ENCODE assay signal across 1 cellular context in genomic region chr16:89217388-89218191, GRCh38.
TF ChIP-seq lines count a peak whose summit lies in the region.

ZNF778 (plus strand) TSS chr16:89217703; CDS start chr16:89221128, 3,425 bp downstream.

TF ChIP-seq in HepG2, 621 proteins besides CTCF, POLR2A, EP300 and RAD21 (continued from another document and continues in another):
- TF ChIP-seq, protein P1, sequence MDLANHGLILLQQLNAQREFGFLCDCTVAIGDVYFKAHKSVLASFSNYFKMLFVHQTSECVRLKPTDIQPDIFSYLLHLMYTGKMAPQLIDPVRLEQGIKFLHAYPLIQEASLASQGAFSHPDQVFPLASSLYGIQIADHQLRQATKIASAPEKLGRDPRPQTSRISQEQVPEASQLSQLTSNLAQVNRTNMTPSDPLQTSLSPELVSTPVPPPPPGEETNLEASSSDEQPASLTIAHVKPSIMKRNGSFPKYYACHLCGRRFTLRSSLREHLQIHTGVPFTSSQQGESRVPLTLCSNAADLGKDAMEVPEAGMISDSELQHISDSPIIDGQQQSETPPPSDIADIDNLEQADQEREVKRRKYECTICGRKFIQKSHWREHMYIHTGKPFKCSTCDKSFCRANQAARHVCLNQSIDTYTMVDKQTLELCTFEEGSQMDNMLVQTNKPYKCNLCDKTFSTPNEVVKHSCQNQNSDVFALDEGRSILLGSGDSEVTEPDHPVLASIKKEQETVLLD (CRISPR knock-in tag; IDR thresholded peaks at IDR 0.05; ENCODE audit: low read depth) = no peak
- peak; percentile 98 for TF ChIP-seq UBTF (CRISPR knock-in tag; IDR thresholded peaks at IDR 0.05)
- no peak for TF ChIP-seq MIER3 (CRISPR knock-in tag; IDR thresholded peaks at IDR 0.05; ENCODE audit: borderline replicate concordance)
- 0 out of 2 replicates have a peak, but pooled peaks have one; percentile 54 for TF ChIP-seq MYNN (CRISPR knock-in tag; IDR thresholded peaks at IDR 0.05; ENCODE audit: low read depth)
- TF ChIP-seq RARA (CRISPR knock-in tag; IDR thresholded peaks at IDR 0.05) = no peak
- 0 out of 2 replicates have a peak, but pooled peaks have one; percentile 44 for TF ChIP-seq RFX5 (IDR thresholded peaks at IDR 0.05; ENCODE audit: low read depth, low read length)
- TF ChIP-seq SAP130 (CRISPR knock-in tag; IDR thresholded peaks at IDR 0.05; ENCODE audit: low read depth) = peak; percentile 100
- TF ChIP-seq, protein P2, sequence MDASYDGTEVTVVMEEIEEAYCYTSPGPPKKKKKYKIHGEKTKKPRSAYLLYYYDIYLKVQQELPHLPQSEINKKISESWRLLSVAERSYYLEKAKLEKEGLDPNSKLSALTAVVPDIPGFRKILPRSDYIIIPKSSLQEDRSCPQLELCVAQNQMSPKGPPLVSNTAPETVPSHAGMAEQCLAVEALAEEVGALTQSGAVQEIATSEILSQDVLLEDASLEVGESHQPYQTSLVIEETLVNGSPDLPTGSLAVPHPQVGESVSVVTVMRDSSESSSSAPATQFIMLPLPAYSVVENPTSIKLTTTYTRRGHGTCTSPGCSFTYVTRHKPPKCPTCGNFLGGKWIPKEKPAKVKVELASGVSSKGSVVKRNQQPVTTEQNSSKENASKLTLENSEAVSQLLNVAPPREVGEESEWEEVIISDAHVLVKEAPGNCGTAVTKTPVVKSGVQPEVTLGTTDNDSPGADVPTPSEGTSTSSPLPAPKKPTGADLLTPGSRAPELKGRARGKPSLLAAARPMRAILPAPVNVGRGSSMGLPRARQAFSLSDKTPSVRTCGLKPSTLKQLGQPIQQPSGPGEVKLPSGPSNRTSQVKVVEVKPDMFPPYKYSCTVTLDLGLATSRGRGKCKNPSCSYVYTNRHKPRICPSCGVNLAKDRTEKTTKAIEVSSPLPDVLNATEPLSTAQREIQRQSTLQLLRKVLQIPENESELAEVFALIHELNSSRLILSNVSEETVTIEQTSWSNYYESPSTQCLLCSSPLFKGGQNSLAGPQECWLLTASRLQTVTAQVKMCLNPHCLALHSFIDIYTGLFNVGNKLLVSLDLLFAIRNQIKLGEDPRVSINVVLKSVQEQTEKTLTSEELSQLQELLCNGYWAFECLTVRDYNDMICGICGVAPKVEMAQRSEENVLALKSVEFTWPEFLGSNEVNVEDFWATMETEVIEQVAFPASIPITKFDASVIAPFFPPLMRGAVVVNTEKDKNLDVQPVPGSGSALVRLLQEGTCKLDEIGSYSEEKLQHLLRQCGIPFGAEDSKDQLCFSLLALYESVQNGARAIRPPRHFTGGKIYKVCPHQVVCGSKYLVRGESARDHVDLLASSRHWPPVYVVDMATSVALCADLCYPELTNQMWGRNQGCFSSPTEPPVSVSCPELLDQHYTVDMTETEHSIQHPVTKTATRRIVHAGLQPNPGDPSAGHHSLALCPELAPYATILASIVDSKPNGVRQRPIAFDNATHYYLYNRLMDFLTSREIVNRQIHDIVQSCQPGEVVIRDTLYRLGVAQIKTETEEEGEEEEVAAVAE (CRISPR knock-in tag; IDR thresholded peaks at IDR 0.05; ENCODE audit: borderline replicate concordance) = peak; percentile 69
- TF ChIP-seq, protein P3, sequence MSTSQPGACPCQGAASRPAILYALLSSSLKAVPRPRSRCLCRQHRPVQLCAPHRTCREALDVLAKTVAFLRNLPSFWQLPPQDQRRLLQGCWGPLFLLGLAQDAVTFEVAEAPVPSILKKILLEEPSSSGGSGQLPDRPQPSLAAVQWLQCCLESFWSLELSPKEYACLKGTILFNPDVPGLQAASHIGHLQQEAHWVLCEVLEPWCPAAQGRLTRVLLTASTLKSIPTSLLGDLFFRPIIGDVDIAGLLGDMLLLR (CRISPR knock-in tag; IDR thresholded peaks at IDR 0.05) = peak; percentile 85; the same call in 1 of the 2 replicates
- peak; percentile 37; the same call in 1 of the 2 replicates for TF ChIP-seq ZNF33A (CRISPR knock-in tag; IDR thresholded peaks at IDR 0.05; ENCODE audit: borderline replicate concordance)
- no peak; the same call in 1 of the 2 replicates for TF ChIP-seq CREBL2 (CRISPR knock-in tag; IDR thresholded peaks at IDR 0.05; ENCODE audit: borderline replicate concordance)
- no peak for TF ChIP-seq TRIM24 (CRISPR knock-in tag; IDR thresholded peaks at IDR 0.05)
- peak; percentile 85 for TF ChIP-seq ZMYM4 (CRISPR knock-in tag; IDR thresholded peaks at IDR 0.05)
- TF ChIP-seq ZSCAN20 (CRISPR knock-in tag; IDR thresholded peaks at IDR 0.05; ENCODE audit: borderline replicate concordance) = peak; percentile 92; the same call in 1 of the 2 replicates
- TF ChIP-seq, protein P4, sequence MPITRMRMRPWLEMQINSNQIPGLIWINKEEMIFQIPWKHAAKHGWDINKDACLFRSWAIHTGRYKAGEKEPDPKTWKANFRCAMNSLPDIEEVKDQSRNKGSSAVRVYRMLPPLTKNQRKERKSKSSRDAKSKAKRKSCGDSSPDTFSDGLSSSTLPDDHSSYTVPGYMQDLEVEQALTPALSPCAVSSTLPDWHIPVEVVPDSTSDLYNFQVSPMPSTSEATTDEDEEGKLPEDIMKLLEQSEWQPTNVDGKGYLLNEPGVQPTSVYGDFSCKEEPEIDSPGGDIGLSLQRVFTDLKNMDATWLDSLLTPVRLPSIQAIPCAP (CRISPR knock-in tag; IDR thresholded peaks at IDR 0.05; ENCODE audit: low read depth) = 0 out of 2 replicates have a peak, but pooled peaks have one; percentile 26
- peak; percentile 68; the same call in 1 of the 2 replicates for TF ChIP-seq ZNF674 (CRISPR knock-in tag; IDR thresholded peaks at IDR 0.05; ENCODE audit: low read depth)
- TF ChIP-seq NRL (CRISPR knock-in tag; IDR thresholded peaks at IDR 0.05; ENCODE audit: borderline replicate concordance) = 0 out of 2 replicates have a peak, but pooled peaks have one; percentile 81
- TF ChIP-seq ZNF10 (CRISPR knock-in tag; IDR thresholded peaks at IDR 0.05; ENCODE audit: borderline replicate concordance, low read depth) = no peak
- TF ChIP-seq TFE3 (CRISPR knock-in tag; IDR thresholded peaks at IDR 0.05) = peak; percentile 66; the same call in 1 of the 2 replicates
- TF ChIP-seq SATB2 (CRISPR knock-in tag; IDR thresholded peaks at IDR 0.05) = peak; percentile 58; the same call in 1 of the 2 replicates
- TF ChIP-seq NFYC (CRISPR knock-in tag; IDR thresholded peaks at IDR 0.05) = 0 out of 2 replicates have a peak, but pooled peaks have one; percentile 24
- no peak for TF ChIP-seq SMC3 (IDR thresholded peaks at IDR 0.05; ENCODE audit: low read length)
- TF ChIP-seq PHF5A (CRISPR knock-in tag; IDR thresholded peaks at IDR 0.05; ENCODE audit: low read depth, unreplicated experiment) = no peak
- TF ChIP-seq, protein P5, sequence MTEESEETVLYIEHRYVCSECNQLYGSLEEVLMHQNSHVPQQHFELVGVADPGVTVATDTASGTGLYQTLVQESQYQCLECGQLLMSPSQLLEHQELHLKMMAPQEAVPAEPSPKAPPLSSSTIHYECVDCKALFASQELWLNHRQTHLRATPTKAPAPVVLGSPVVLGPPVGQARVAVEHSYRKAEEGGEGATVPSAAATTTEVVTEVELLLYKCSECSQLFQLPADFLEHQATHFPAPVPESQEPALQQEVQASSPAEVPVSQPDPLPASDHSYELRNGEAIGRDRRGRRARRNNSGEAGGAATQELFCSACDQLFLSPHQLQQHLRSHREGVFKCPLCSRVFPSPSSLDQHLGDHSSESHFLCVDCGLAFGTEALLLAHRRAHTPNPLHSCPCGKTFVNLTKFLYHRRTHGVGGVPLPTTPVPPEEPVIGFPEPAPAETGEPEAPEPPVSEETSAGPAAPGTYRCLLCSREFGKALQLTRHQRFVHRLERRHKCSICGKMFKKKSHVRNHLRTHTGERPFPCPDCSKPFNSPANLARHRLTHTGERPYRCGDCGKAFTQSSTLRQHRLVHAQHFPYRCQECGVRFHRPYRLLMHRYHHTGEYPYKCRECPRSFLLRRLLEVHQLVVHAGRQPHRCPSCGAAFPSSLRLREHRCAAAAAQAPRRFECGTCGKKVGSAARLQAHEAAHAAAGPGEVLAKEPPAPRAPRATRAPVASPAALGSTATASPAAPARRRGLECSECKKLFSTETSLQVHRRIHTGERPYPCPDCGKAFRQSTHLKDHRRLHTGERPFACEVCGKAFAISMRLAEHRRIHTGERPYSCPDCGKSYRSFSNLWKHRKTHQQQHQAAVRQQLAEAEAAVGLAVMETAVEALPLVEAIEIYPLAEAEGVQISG (CRISPR knock-in tag; IDR thresholded peaks at IDR 0.05) = peak; percentile 95
- TF ChIP-seq ATRX (CRISPR knock-in tag; IDR thresholded peaks at IDR 0.05; ENCODE audit: borderline replicate concordance) = no peak
- peak; percentile 89; the same call in 1 of the 2 replicates for TF ChIP-seq AKNA (CRISPR knock-in tag; IDR thresholded peaks at IDR 0.05; ENCODE audit: borderline replicate concordance)
- TF ChIP-seq ZNF773 (CRISPR knock-in tag; IDR thresholded peaks at IDR 0.05; ENCODE audit: borderline replicate concordance) = peak; percentile 91; the same call in 1 of the 2 replicates
- TF ChIP-seq, protein P6, sequence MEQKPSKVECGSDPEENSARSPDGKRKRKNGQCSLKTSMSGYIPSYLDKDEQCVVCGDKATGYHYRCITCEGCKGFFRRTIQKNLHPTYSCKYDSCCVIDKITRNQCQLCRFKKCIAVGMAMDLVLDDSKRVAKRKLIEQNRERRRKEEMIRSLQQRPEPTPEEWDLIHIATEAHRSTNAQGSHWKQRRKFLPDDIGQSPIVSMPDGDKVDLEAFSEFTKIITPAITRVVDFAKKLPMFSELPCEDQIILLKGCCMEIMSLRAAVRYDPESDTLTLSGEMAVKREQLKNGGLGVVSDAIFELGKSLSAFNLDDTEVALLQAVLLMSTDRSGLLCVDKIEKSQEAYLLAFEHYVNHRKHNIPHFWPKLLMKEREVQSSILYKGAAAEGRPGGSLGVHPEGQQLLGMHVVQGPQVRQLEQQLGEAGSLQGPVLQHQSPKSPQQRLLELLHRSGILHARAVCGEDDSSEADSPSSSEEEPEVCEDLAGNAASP (CRISPR knock-in tag; IDR thresholded peaks at IDR 0.05; ENCODE audit: borderline replicate concordance) = peak; percentile 51; the same call in 1 of the 2 replicates
- peak; percentile 99 for TF ChIP-seq FOXC1 (CRISPR knock-in tag; IDR thresholded peaks at IDR 0.05; ENCODE audit: borderline replicate concordance)
- peak; percentile 92; the same call in 1 of the 2 replicates for TF ChIP-seq ARNT2 (CRISPR knock-in tag; IDR thresholded peaks at IDR 0.05; ENCODE audit: low read depth)
- peak; percentile 94 for TF ChIP-seq HOXA3 (CRISPR knock-in tag; IDR thresholded peaks at IDR 0.05)
